19 cellular contexts compared by ENCODE assay signal in genomic region chr22:18119409-18120110, GRCh38. TPM values are rescaled to one million over a fixed set of nuclear protein-coding genes. Genes with fewer than 3 reads are reported as not detected.
DNase-seq lines count a peak whose midpoint lies in the region; ATAC-seq, FAIRE-seq and TF ChIP-seq lines count a peak whose summit lies in the region.
"Had no signal": no experiment of that assay in that cellular context is flagged by ENCODE, and none has a peak within 500 bp of the region (broad histone marks: within the 10 kb centered on the region; RNA-seq: fewer than 3 reads in every experiment).

No MANE protein-coding gene starts in this region.

- H3K9me3 ChIP-seq in right lobe of liver (no peaks in the 10 kb centered on the region), HepG2 (ENCODE audit: low read length) (no peaks in the 10 kb centered on the region), right atrium auricular region (no peaks in the 10 kb centered on the region), thymus (ENCODE audit: control insufficient read depth) (no peaks in the 10 kb centered on the region)

- H3K4me2 ChIP-seq in HepG2 (ENCODE audit: low read depth, low read length), result no peak overlapping the region

- TF ChIP-seq EP300 in HepG2 (IDR thresholded peaks at IDR 0.05; ENCODE audit: low read depth in 2 of 2, low read length in 2 of 2) (no peak), HepG2 (CRISPR knock-in tag; IDR thresholded peaks at IDR 0.05; ENCODE audit: borderline replicate concordance) (no peak)

- TF ChIP-seq RAD21 in HepG2 (CRISPR knock-in tag; IDR thresholded peaks at IDR 0.05), result no peak

- CTCF ChIA-PET in HepG2 (lab: Yijun Ruan, JAX; ENCODE audit: low intra/inter-chr PET ratio, low total read pairs), result no interaction called here
- CTCF ChIA-PET in activated CD8-positive, alpha-beta T cell treated with anti-CD3 and anti-CD28 coated beads for 36 hours (lab: Charles Lee), result no interaction called here

- POLR2A ChIA-PET in HepG2 (lab: Yijun Ruan, JAX), result no interaction called here
- POLR2A ChIA-PET in activated CD8-positive, alpha-beta T cell treated with anti-CD3 and anti-CD28 coated beads for 36 hours (lab: Charles Lee), result no interaction called here

- H3K79me2 ChIP-seq in HepG2 (ENCODE audit: insufficient read depth, low read length), result no peaks in the 10 kb centered on the region

- peak overlapping the region; percentile 57 for H3K27ac Mint-ChIP-seq in activated CD8-positive, alpha-beta T cell treated with anti-CD3 and anti-CD28 coated beads for 36 hours
- H3K27ac Mint-ChIP-seq: activated naive CD4-positive, alpha-beta T cell treated with anti-CD3 and anti-CD28 coated beads, Interleukin-2, amount 50 U/mL, for 24 hours; T-helper 1 cell treated with Interleukin-12 subunit alpha and Interleukin-12 subunit beta and Interleukin-4 antibody, amounts not matched to agents 30 μg/mL and 1 μg/mL, for 36 hours had no signal

- DNase-seq in right lobe of liver (peak in 1 of 3 donors; percentile 31), HepG2 (ENCODE audit: low spot score) (no peak), right atrium auricular region (ENCODE audit: low spot score) (no peak), NCI-H1092 treated with DMSO at 0.1 percent for 48 hours (lab: John Stamatoyannopoulos, UW) (no peak), NCI-H2081 (lab: John Stamatoyannopoulos, UW) (no peak)
- peak; percentile 32 for DNase-seq in activated CD8-positive, alpha-beta T cell treated with anti-CD3 and anti-CD28 coated beads for 36 hours
- DNase-seq: dermis blood vessel endothelial cell, erythroblast, mesenchymal stem cell, NCI-H2029, SHP77 had no signal

- FAIRE-seq in HepG2 (lab: Jason Lieb, UNC), result no peak
- FAIRE-seq: islet of Langerhans had no signal

- WGBS in right lobe of liver (ENCODE audit: insufficient coverage, low coverage, low lambda C conversion rate, missing lambda C conversion rate), result 51% methylated on average over 7 of the region's 18 CpGs
- WGBS in HepG2 (ENCODE audit: low lambda C conversion rate), result 71% methylated on average over 12 of the region's 18 CpGs
- 36% methylated on average over 18 of the region's 18 CpGs for WGBS in thymus

- BruUV-seq in HepG2 (replicated peaks; lab: Mats Ljungman, UMichigan), result no TSS peak

- H3K4me3 ChIP-seq in right lobe of liver, result no peak overlapping the region
- no peak overlapping the region for H3K4me3 ChIP-seq in HepG2 (replicated peaks in 1 of 3; ENCODE audit: insufficient read depth in 1 of 3, low read depth in 2 of 3, low read length in 3 of 3)
- H3K4me3 ChIP-seq in right atrium auricular region, result no peak overlapping the region
- H3K4me3 ChIP-seq in thymus (ENCODE audit: low read length), result no peak overlapping the region

- ATAC-seq in right lobe of liver, result peak; percentile 61 to 79 (median 66)
- no peak for ATAC-seq in HepG2
- ATAC-seq in activated CD8-positive, alpha-beta T cell treated with anti-CD3 and anti-CD28 coated beads for 36 hours, result peak; percentile 42
- ATAC-seq in HG03378 (IDR thresholded peaks at IDR 0.05; ENCODE audit: unreplicated experiment), result no peak
- ATAC-seq: activated CD4-positive, CD25-positive, alpha-beta regulatory T cell treated with anti-CD3 and anti-CD28 coated beads, Interleukin-2, amount 50 U/mL, for 24 hours; HCT116 had no signal

- H4K20me1 ChIP-seq in HepG2 (ENCODE audit: insufficient read depth, low read length), result no peaks in the 10 kb centered on the region

- H3K4me1 Mint-ChIP-seq in activated CD8-positive, alpha-beta T cell treated with anti-CD3 and anti-CD28 coated beads for 36 hours (ENCODE audit: low read depth), result peaks cover 13% of the 10 kb centered on the region

- no peaks in the 10 kb centered on the region for H3K9me3 Mint-ChIP-seq in activated CD8-positive, alpha-beta T cell treated with anti-CD3 and anti-CD28 coated beads for 36 hours
- H3K9me3 Mint-ChIP-seq: activated naive CD4-positive, alpha-beta T cell treated with anti-CD3 and anti-CD28 coated beads, Interleukin-2, amount 50 U/mL, for 24 hours; brain; T-helper 1 cell treated with Interleukin-12 subunit alpha and Interleukin-12 subunit beta and Interleukin-4 antibody, amounts not matched to agents 30 μg/mL and 1 μg/mL, for 36 hours had no signal

- H3K4me3 Mint-ChIP-seq in activated CD8-positive, alpha-beta T cell treated with anti-CD3 and anti-CD28 coated beads for 36 hours, result no peak overlapping the region
- H3K4me3 Mint-ChIP-seq: activated naive CD4-positive, alpha-beta T cell treated with anti-CD3 and anti-CD28 coated beads, Interleukin-2, amount 50 U/mL, for 24 hours; brain; T-helper 1 cell treated with Interleukin-12 subunit alpha and Interleukin-12 subunit beta and Interleukin-4 antibody, amounts not matched to agents 30 μg/mL and 1 μg/mL, for 36 hours had no signal

- no peak overlapping the region for H3K27ac ChIP-seq in right lobe of liver
- no peak overlapping the region for H3K27ac ChIP-seq in HepG2 (ENCODE audit: extremely low read length, insufficient read depth, low read length)
- H3K27ac ChIP-seq in right atrium auricular region, result peak overlapping the region; percentile 70 to 90
- H3K27ac ChIP-seq in thymus (ENCODE audit: low read depth), result peak overlapping the region; percentile 26

- intact Hi-C loops in right lobe of liver (cut with DNase I), result no loop called here
- intact Hi-C loops in HepG2 (cut with micrococcal nuclease; ENCODE audit: unreplicated experiment), result no loop called here
- intact Hi-C loops in activated CD8-positive, alpha-beta T cell treated with anti-CD3 and anti-CD28 coated beads for 36 hours (cut with micrococcal nuclease), result no loop called here

- no peak overlapping the region for H3K9ac ChIP-seq in HepG2 (ENCODE audit: insufficient read depth, low read depth, low read length)

- H3K36me3 ChIP-seq in right lobe of liver, result no peaks in the 10 kb centered on the region
- no peaks in the 10 kb centered on the region for H3K36me3 ChIP-seq in HepG2 (replicated peaks in 1 of 2; ENCODE audit: control insufficient read depth in 1 of 2, insufficient read depth in 2 of 2, low read length in 2 of 2)
- H3K36me3 ChIP-seq in right atrium auricular region, result peaks cover 13% of the 10 kb centered on the region
- no peaks in the 10 kb centered on the region for H3K36me3 ChIP-seq in thymus (ENCODE audit: control insufficient read depth, insufficient read depth)

- no peaks in the 10 kb centered on the region for H3K27me3 ChIP-seq in right lobe of liver
- H3K27me3 ChIP-seq in HepG2 (ENCODE audit: control insufficient read depth in 1 of 2, insufficient read depth in 2 of 2, low read length in 2 of 2), result peaks cover 2 to 10% of the 10 kb centered on the region in 2 experiments; a peak in 3 of 5 replicates
- no peaks in the 10 kb centered on the region for H3K27me3 ChIP-seq in right atrium auricular region
- H3K27me3 ChIP-seq in thymus (ENCODE audit: control insufficient read depth, insufficient read depth), result no peaks in the 10 kb centered on the region

- TF ChIP-seq POLR2A in right lobe of liver (IDR thresholded peaks at IDR 0.05) (no peak), HepG2 (IDR thresholded peaks at IDR 0.05; ENCODE audit: insufficient read depth in 1 of 2, low read depth in 2 of 2, low read length in 2 of 2) (no peak)

- no peaks in the 10 kb centered on the region for H3K27me3 Mint-ChIP-seq in activated CD8-positive, alpha-beta T cell treated with anti-CD3 and anti-CD28 coated beads for 36 hours
- H3K27me3 Mint-ChIP-seq: activated naive CD4-positive, alpha-beta T cell treated with anti-CD3 and anti-CD28 coated beads, Interleukin-2, amount 50 U/mL, for 24 hours; brain had no signal

- H3K4me1 ChIP-seq in right lobe of liver (no peaks in the 10 kb centered on the region), HepG2 (ENCODE audit: insufficient read depth, low read length) (peaks cover 7% of the 10 kb centered on the region), right atrium auricular region (peaks cover 0 to 35% of the 10 kb centered on the region in 2 donors), thymus (ENCODE audit: control insufficient read depth, insufficient read depth, low read length) (peaks cover 7% of the 10 kb centered on the region)

- in situ Hi-C loops in HepG2 (cut with HindIII; ENCODE audit: extremely low pct_ligation_motif_present, low pct_unique_long_range_greater_than_20kb), result no loop called here

- TF ChIP-seq CTCF in right lobe of liver (IDR thresholded peaks at IDR 0.05) (no peak), HepG2 (CRISPR knock-in tag; IDR thresholded peaks at IDR 0.05) (no peak), right atrium auricular region (IDR thresholded peaks at IDR 0.05) (no peak)
- TF ChIP-seq CTCF in activated CD8-positive, alpha-beta T cell treated with anti-CD3 and anti-CD28 coated beads for 36 hours (IDR thresholded peaks at IDR 0.05), result no peak

- H2AFZ ChIP-seq in HepG2 (ENCODE audit: low read length), result no peak overlapping the region

- H3K36me3 Mint-ChIP-seq in activated CD8-positive, alpha-beta T cell treated with anti-CD3 and anti-CD28 coated beads for 36 hours (ENCODE audit: low read depth), result no peaks in the 10 kb centered on the region
- H3K36me3 Mint-ChIP-seq: activated naive CD4-positive, alpha-beta T cell treated with anti-CD3 and anti-CD28 coated beads, Interleukin-2, amount 50 U/mL, for 24 hours had no signal

RNA-seq across cellular contexts. Expression of gene TUBA8, which starts 9.0 kb away (rescaled TPM):
- 1 to 10 TPM in 4 of 6 experiments, under 1 TPM in 2; 0.58 to 4.8 (median 1.7) TPM for total RNA-seq in right lobe of liver
- total RNA-seq in HepG2 (2016; rRNA removed; fragmentation: Illumina TruSeq; extraction: Trizol), result 0.17 and 0.35 TPM in 2 replicates
- 0.62 and 0.91 TPM in 2 replicates for total RNA-seq in HepG2 (2016; cell fraction: cytosol; rRNA removed; fragmentation: Illumina TruSeq; extraction: Trizol; ENCODE audit: low read depth)
- 0.09 and 0.39 TPM in 2 replicates for total RNA-seq in HepG2 (2016; cell fraction: insoluble cytoplasmic fraction; rRNA removed; fragmentation: Illumina TruSeq; extraction: Trizol)
- 0.62 and 0.79 TPM in 2 replicates for total RNA-seq in HepG2 (2016; cell fraction: membrane; rRNA removed; fragmentation: Illumina TruSeq; extraction: Trizol)
- total RNA-seq in HepG2 (2016; cell fraction: nucleus; rRNA removed; fragmentation: Illumina TruSeq; extraction: Trizol), result 0.34 and 0.53 TPM in 2 replicates
- 0.69 and 0.80 TPM in 2 replicates for polyA plus RNA-seq in HepG2 (2011; rRNA removed)
- polyA plus RNA-seq in HepG2 (2011; cell fraction: cytosol; rRNA removed), result 0.56 and 0.67 TPM in 2 replicates
- 1.7 and 1.8 TPM in 2 replicates for polyA plus RNA-seq in HepG2 (2011; cell fraction: nucleus; rRNA removed)
- 0.86 and 1.1 TPM in 2 replicates for polyA plus RNA-seq in HepG2 (2012)
- 0.73 and 0.76 TPM in 2 replicates for polyA plus RNA-seq in HepG2 (2016; cell fraction: cytosol; fragmentation: Illumina TruSeq; extraction: Trizol; ENCODE audit: low read depth)
- polyA plus RNA-seq in HepG2 (2016; cell fraction: insoluble cytoplasmic fraction; fragmentation: Illumina TruSeq; extraction: Trizol; ENCODE audit: low read depth), result 0.26 and 0.31 TPM in 2 replicates
- polyA plus RNA-seq in HepG2 (2016; cell fraction: membrane; fragmentation: Illumina TruSeq; extraction: Trizol; ENCODE audit: low read depth), result 0.96 and 1.0 TPM in 2 replicates
- polyA plus RNA-seq in HepG2 (2016; cell fraction: nucleus; fragmentation: Illumina TruSeq; extraction: Trizol; ENCODE audit: insufficient read depth, low read depth), result 0.85 and 1.3 TPM in 2 replicates
- polyA minus RNA-seq in HepG2 (2011; rRNA and poly(A)+ RNA removed; ENCODE audit: low replicate concordance), result 0.52 and 4.5 TPM in 2 replicates
- not detected in 2 replicates for polyA minus RNA-seq in HepG2 (2011; cell fraction: cytosol; rRNA and poly(A)+ RNA removed)
- polyA minus RNA-seq in HepG2 (2011; cell fraction: nucleus; rRNA and poly(A)+ RNA removed), result 0.50 and 0.90 TPM in 2 replicates
- under 1 TPM; 0.56 to 0.85 TPM for total RNA-seq in activated CD8-positive, alpha-beta T cell treated with anti-CD3 and anti-CD28 coated beads for 36 hours
- 10 to 100 TPM; 67.1 to 97.3 TPM for total RNA-seq in right atrium auricular region
- 3.1 TPM for polyA plus RNA-seq in thymus

RNA-seq across cellular contexts. Expression of gene USP18, which starts 30.4 kb away (rescaled TPM):
- total RNA-seq in right lobe of liver, result 1 to 10 TPM; 3.2 to 8.9 (median 4.6) TPM
- 32.1 and 41.5 TPM in 2 replicates for total RNA-seq in HepG2 (2016; rRNA removed; fragmentation: Illumina TruSeq; extraction: Trizol)
- total RNA-seq in HepG2 (2016; cell fraction: cytosol; rRNA removed; fragmentation: Illumina TruSeq; extraction: Trizol; ENCODE audit: low read depth), result 14.5 and 16.4 TPM in 2 replicates
- total RNA-seq in HepG2 (2016; cell fraction: insoluble cytoplasmic fraction; rRNA removed; fragmentation: Illumina TruSeq; extraction: Trizol), result 32.5 and 37.7 TPM in 2 replicates
- total RNA-seq in HepG2 (2016; cell fraction: membrane; rRNA removed; fragmentation: Illumina TruSeq; extraction: Trizol), result 29.9 and 37.7 TPM in 2 replicates
- total RNA-seq in HepG2 (2016; cell fraction: nucleus; rRNA removed; fragmentation: Illumina TruSeq; extraction: Trizol), result 12.8 and 15.8 TPM in 2 replicates
- polyA plus RNA-seq in HepG2 (2011; rRNA removed), result 25.6 and 26.3 TPM in 2 replicates
- 24.2 and 27.8 TPM in 2 replicates for polyA plus RNA-seq in HepG2 (2011; cell fraction: cytosol; rRNA removed)
- polyA plus RNA-seq in HepG2 (2011; cell fraction: nucleus; rRNA removed), result 15.2 and 21.0 TPM in 2 replicates
- 22.4 and 23.6 TPM in 2 replicates for polyA plus RNA-seq in HepG2 (2012)
- 10.5 and 15.8 TPM in 2 replicates for polyA plus RNA-seq in HepG2 (2016; cell fraction: cytosol; fragmentation: Illumina TruSeq; extraction: Trizol; ENCODE audit: low read depth)
- polyA plus RNA-seq in HepG2 (2016; cell fraction: insoluble cytoplasmic fraction; fragmentation: Illumina TruSeq; extraction: Trizol; ENCODE audit: low read depth), result 32.8 and 34.6 TPM in 2 replicates
- 19.7 and 26.1 TPM in 2 replicates for polyA plus RNA-seq in HepG2 (2016; cell fraction: membrane; fragmentation: Illumina TruSeq; extraction: Trizol; ENCODE audit: low read depth)
- polyA plus RNA-seq in HepG2 (2016; cell fraction: nucleus; fragmentation: Illumina TruSeq; extraction: Trizol; ENCODE audit: insufficient read depth, low read depth), result 22.7 and 24.5 TPM in 2 replicates
- polyA minus RNA-seq in HepG2 (2011; rRNA and poly(A)+ RNA removed; ENCODE audit: low replicate concordance), result 4.3 and 19.3 TPM in 2 replicates
- polyA minus RNA-seq in HepG2 (2011; cell fraction: cytosol; rRNA and poly(A)+ RNA removed), result 9.7 and 11.2 TPM in 2 replicates
- polyA minus RNA-seq in HepG2 (2011; cell fraction: nucleus; rRNA and poly(A)+ RNA removed), result 6.1 and 8.6 TPM in 2 replicates
- total RNA-seq in activated CD8-positive, alpha-beta T cell treated with anti-CD3 and anti-CD28 coated beads for 36 hours, result 1 to 10 TPM; 6.4 to 6.6 TPM
- 1 to 10 TPM; 2.2 to 3.6 TPM for total RNA-seq in right atrium auricular region
- polyA plus RNA-seq in thymus, result 12.1 TPM

RNA-seq across cellular contexts. Expression of gene PEX26, which starts 41.8 kb away (rescaled TPM):
- total RNA-seq in right lobe of liver (10 to 100 TPM; 22.7 to 42.5 (median 25.0) TPM), HepG2 (2016; rRNA removed; fragmentation: Illumina TruSeq; extraction: Trizol) (25.1 and 30.6 TPM in 2 replicates), right atrium auricular region (10 to 100 TPM; 15.1 to 18.4 TPM)
- 3.6 and 6.1 TPM in 2 replicates for total RNA-seq in HepG2 (2016; cell fraction: cytosol; rRNA removed; fragmentation: Illumina TruSeq; extraction: Trizol; ENCODE audit: low read depth)
- 26.6 and 27.5 TPM in 2 replicates for total RNA-seq in HepG2 (2016; cell fraction: insoluble cytoplasmic fraction; rRNA removed; fragmentation: Illumina TruSeq; extraction: Trizol)
- total RNA-seq in HepG2 (2016; cell fraction: membrane; rRNA removed; fragmentation: Illumina TruSeq; extraction: Trizol), result 23.5 and 27.1 TPM in 2 replicates
- 13.8 and 17.8 TPM in 2 replicates for total RNA-seq in HepG2 (2016; cell fraction: nucleus; rRNA removed; fragmentation: Illumina TruSeq; extraction: Trizol)
- polyA plus RNA-seq in HepG2 (2011; rRNA removed) (10.6 and 15.4 TPM in 2 replicates), thymus (16.0 TPM)
- polyA plus RNA-seq in HepG2 (2011; cell fraction: cytosol; rRNA removed), result 12.4 and 12.5 TPM in 2 replicates
- 13.5 and 14.8 TPM in 2 replicates for polyA plus RNA-seq in HepG2 (2011; cell fraction: nucleus; rRNA removed)
- polyA plus RNA-seq in HepG2 (2012), result 13.4 and 14.4 TPM in 2 replicates
- 4.6 and 6.3 TPM in 2 replicates for polyA plus RNA-seq in HepG2 (2016; cell fraction: cytosol; fragmentation: Illumina TruSeq; extraction: Trizol; ENCODE audit: low read depth)
- polyA plus RNA-seq in HepG2 (2016; cell fraction: insoluble cytoplasmic fraction; fragmentation: Illumina TruSeq; extraction: Trizol; ENCODE audit: low read depth), result 25.9 and 26.3 TPM in 2 replicates
- 15.8 and 17.3 TPM in 2 replicates for polyA plus RNA-seq in HepG2 (2016; cell fraction: membrane; fragmentation: Illumina TruSeq; extraction: Trizol; ENCODE audit: low read depth)
- polyA plus RNA-seq in HepG2 (2016; cell fraction: nucleus; fragmentation: Illumina TruSeq; extraction: Trizol; ENCODE audit: insufficient read depth, low read depth), result 17.9 and 18.6 TPM in 2 replicates
- polyA minus RNA-seq in HepG2 (2011; rRNA and poly(A)+ RNA removed; ENCODE audit: low replicate concordance), result 35.9 and 42.8 TPM in 2 replicates
- polyA minus RNA-seq in HepG2 (2011; cell fraction: cytosol; rRNA and poly(A)+ RNA removed), result 9.6 and 11.4 TPM in 2 replicates
- polyA minus RNA-seq in HepG2 (2011; cell fraction: nucleus; rRNA and poly(A)+ RNA removed), result 11.6 and 14.2 TPM in 2 replicates
- total RNA-seq in activated CD8-positive, alpha-beta T cell treated with anti-CD3 and anti-CD28 coated beads for 36 hours, result 10 to 100 TPM; 57.8 to 59.7 TPM

Comparison
In these comparisons a context has a peak if more than half of its experiments do, and no peak if none do; other contexts are left out.
1. ATAC-seq: peak in right lobe of liver (4 of 4) and activated CD8-positive, alpha-beta T cell treated with anti-CD3 and anti-CD28 coated beads for 36 hours (single experiment); none in HepG2 (single experiment) and HG03378 (single experiment).
2. H3K27ac ChIP-seq: peak in right atrium auricular region (2 of 2) and thymus (single experiment); none in right lobe of liver (0 of 3) and HepG2 (single experiment).
3. RNA of gene TUBA8, which starts 9.0 kb away (total RNA-seq): 67.1 to 97.3 TPM in right atrium auricular region; 0.58 to 4.8 TPM in right lobe of liver, 0.56 to 0.85 TPM in activated CD8-positive, alpha-beta T cell treated with anti-CD3 and anti-CD28 coated beads for 36 hours and 0.09 to 0.91 TPM in HepG2; every median in the first group is over 10 times any median in the second.